ENCODE assay signal across 15 cellular contexts in the genomic region with DNA sequence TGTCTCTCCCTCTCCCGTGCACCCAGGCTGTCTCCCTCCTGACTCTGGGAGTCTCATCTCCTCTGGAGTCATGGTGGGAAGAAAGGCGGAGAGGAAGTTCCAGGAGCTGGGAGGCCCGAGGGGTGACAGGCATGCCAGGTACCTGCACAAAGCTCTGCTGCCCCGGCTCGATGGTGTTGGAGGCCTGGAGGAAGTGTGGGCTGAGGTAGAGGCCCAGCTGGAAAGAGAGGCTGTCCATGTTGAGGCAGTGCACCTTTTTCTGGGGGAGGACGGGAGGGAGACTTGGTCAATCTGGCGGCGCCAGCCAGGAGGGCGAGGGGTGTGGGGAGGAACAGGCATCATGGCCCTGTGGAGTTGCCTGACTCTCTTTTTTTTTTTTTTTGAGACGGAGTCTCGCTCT. TPM values are rescaled to one million over a fixed set of nuclear protein-coding genes. Genes with fewer than 3 reads are reported as not detected.
DNase-seq lines count a peak whose midpoint lies in the region; ATAC-seq and TF ChIP-seq lines count a peak whose summit lies in the region.
"Had no signal": no experiment of that assay in that cellular context is flagged by ENCODE, and none has a peak within 500 bp of the region (broad histone marks: within the 10 kb centered on the region; RNA-seq: fewer than 3 reads in every experiment).

No MANE protein-coding gene starts in this region.

- no peaks in the 10 kb centered on the region for H3K27me3 ChIP-seq in skeletal muscle tissue (ENCODE audit: control insufficient read depth in 3 of 3, insufficient read depth in 3 of 3, low read length in 3 of 3)
- H3K27me3 ChIP-seq: BLaER1 treated with 17β-estradiol and CSF1 and Interleukin-3, amounts not matched to agents 10 nM and 100 nM had no signal

- no peaks in the 10 kb centered on the region for H3K27me3 Mint-ChIP-seq in activated CD4-positive, alpha-beta T cell treated with anti-CD3 and anti-CD28 coated beads, Interleukin-2, amount 10 ng/mL, durations not matched to agents 7 days and 5 days
- no peaks in the 10 kb centered on the region for H3K27me3 Mint-ChIP-seq in activated CD4-positive, alpha-beta memory T cell treated with anti-CD3 and anti-CD28 coated beads, Interleukin-2, amount 10 ng/mL, durations not matched to agents 7 days and 5 days

- H3K9me3 Mint-ChIP-seq in activated CD4-positive, alpha-beta T cell treated with anti-CD3 and anti-CD28 coated beads, Interleukin-2, amount 10 ng/mL, durations not matched to agents 7 days and 5 days: no peaks in the 10 kb centered on the region
- H3K9me3 Mint-ChIP-seq in activated CD4-positive, alpha-beta memory T cell treated with anti-CD3 and anti-CD28 coated beads, Interleukin-2, amount 10 ng/mL, durations not matched to agents 7 days and 5 days: no peaks in the 10 kb centered on the region

- no peaks in the 10 kb centered on the region for H3K9me3 ChIP-seq in skeletal muscle tissue (ENCODE audit: control insufficient read depth in 3 of 3, low read length in 3 of 3)
- H3K9me3 ChIP-seq: BLaER1 treated with 17β-estradiol and CSF1 and Interleukin-3, amounts not matched to agents 10 nM and 100 nM had no signal

- peaks cover 14 to 27% (median 23%) of the 10 kb centered on the region in 3 donors for H3K4me1 ChIP-seq in skeletal muscle tissue (ENCODE audit: control insufficient read depth in 3 of 3, insufficient read depth in 3 of 3, low read length in 3 of 3)

- no peak for DNase-seq in activated CD4-positive, alpha-beta T cell treated with anti-CD3 and anti-CD28 coated beads, Interleukin-2, amount 10 ng/mL, durations not matched to agents 7 days and 5 days
- no peak for DNase-seq in activated CD4-positive, alpha-beta T cell treated with anti-CD3 and anti-CD28 coated beads, Interleukin-2, amount 50 U/mL, for 48 hours
- DNase-seq in RWPE1 (ENCODE audit: low spot score) (no peak), left colon (no peak)
- DNase-seq in NK-92 treated with Interleukin-12 subunit alpha and Interleukin-12 subunit beta, amount 100 ng/mL, for 24 hours (lab: John Stamatoyannopoulos, UW): no peak
- DNase-seq in activated CD4-positive, alpha-beta memory T cell treated with anti-CD3 and anti-CD28 coated beads, Interleukin-2, amount 10 ng/mL, durations not matched to agents 7 days and 5 days: no peak
- DNase-seq: 8988T, NCI-H1092, SHP77 treated with DMSO at 0.1 percent for 48 hours had no signal

- intact Hi-C loops in left colon (cut with DNase I, micrococcal nuclease): no loop called here

- peaks cover 11% of the 10 kb centered on the region for H3K36me3 Mint-ChIP-seq in activated CD4-positive, alpha-beta T cell treated with anti-CD3 and anti-CD28 coated beads, Interleukin-2, amount 10 ng/mL, durations not matched to agents 7 days and 5 days (ENCODE audit: low read depth)
- peaks cover 15% of the 10 kb centered on the region for H3K36me3 Mint-ChIP-seq in activated CD4-positive, alpha-beta memory T cell treated with anti-CD3 and anti-CD28 coated beads, Interleukin-2, amount 10 ng/mL, durations not matched to agents 7 days and 5 days (ENCODE audit: low read depth)

- CTCF ChIA-PET in activated CD4-positive, alpha-beta T cell treated with anti-CD3 and anti-CD28 coated beads, Interleukin-2, amount 10 ng/mL, durations not matched to agents 7 days and 5 days (lab: Charles Lee): interaction anchor here (0.5 kb wide), 1 partner anchor 52 kb away, joined by 3 read pairs; no protein-coding TSS in a partner anchor
- CTCF ChIA-PET in RWPE1 (lab: Yijun Ruan, JAX): interaction anchor here (1.4 to 2.1 kb wide), 2 partner anchors 14 to 51 kb away, joined by 3 to 10 read pairs; no protein-coding TSS in a partner anchor
- CTCF ChIA-PET in activated CD4-positive, alpha-beta memory T cell treated with anti-CD3 and anti-CD28 coated beads, Interleukin-2, amount 10 ng/mL, durations not matched to agents 7 days and 5 days (lab: Charles Lee): no interaction called here

- H3K4me3 ChIP-seq in skeletal muscle tissue (ENCODE audit: low read length in 3 of 3): no peak overlapping the region
- H3K4me3 ChIP-seq: BLaER1 treated with 17β-estradiol and CSF1 and Interleukin-3, amounts not matched to agents 10 nM and 100 nM had no signal

- H3K27ac ChIP-seq in RWPE1: peak overlapping the region; percentile 68
- peak overlapping the region; percentile 64 for H3K27ac ChIP-seq in skeletal muscle tissue (ENCODE audit: low read depth, low read length)
- H3K27ac ChIP-seq: KMS-11 had no signal

- TF ChIP-seq CTCF in RWPE1 (conservative IDR thresholded peaks at IDR 0.05; ENCODE audit: low read depth): no peak

- H3K4me1 Mint-ChIP-seq in activated CD4-positive, alpha-beta T cell treated with anti-CD3 and anti-CD28 coated beads, Interleukin-2, amount 10 ng/mL, durations not matched to agents 7 days and 5 days: no peaks in the 10 kb centered on the region
- no peaks in the 10 kb centered on the region for H3K4me1 Mint-ChIP-seq in activated CD4-positive, alpha-beta memory T cell treated with anti-CD3 and anti-CD28 coated beads, Interleukin-2, amount 10 ng/mL, durations not matched to agents 7 days and 5 days

- H3K9ac ChIP-seq in skeletal muscle tissue (ENCODE audit: low read depth in 1 of 3, low read length in 3 of 3): peak overlapping the region in 1 of 3 donors; percentile 60
- H3K9ac ChIP-seq: KMS-11 had no signal

- ATAC-seq in left colon: peak; percentile 5
- ATAC-seq in GM21619 (IDR thresholded peaks at IDR 0.05; ENCODE audit: unreplicated experiment): no peak
- ATAC-seq: Panc1 had no signal

- H3K4me3 Mint-ChIP-seq in activated CD4-positive, alpha-beta T cell treated with anti-CD3 and anti-CD28 coated beads, Interleukin-2, amount 10 ng/mL, durations not matched to agents 7 days and 5 days: no peak overlapping the region
- no peak overlapping the region for H3K4me3 Mint-ChIP-seq in activated CD4-positive, alpha-beta memory T cell treated with anti-CD3 and anti-CD28 coated beads, Interleukin-2, amount 10 ng/mL, durations not matched to agents 7 days and 5 days

- peak overlapping the region; percentile 33 for H3K27ac Mint-ChIP-seq in activated CD4-positive, alpha-beta T cell treated with anti-CD3 and anti-CD28 coated beads, Interleukin-2, amount 10 ng/mL, durations not matched to agents 7 days and 5 days
- no peak overlapping the region for H3K27ac Mint-ChIP-seq in activated CD4-positive, alpha-beta memory T cell treated with anti-CD3 and anti-CD28 coated beads, Interleukin-2, amount 10 ng/mL, durations not matched to agents 7 days and 5 days

- POLR2A ChIA-PET in activated CD4-positive, alpha-beta T cell treated with anti-CD3 and anti-CD28 coated beads, Interleukin-2, amount 10 ng/mL, durations not matched to agents 7 days and 5 days (lab: Charles Lee): interaction anchor here (0.7 kb wide), 1 partner anchor 71 kb away, joined by 7 read pairs; no protein-coding TSS in a partner anchor
- POLR2A ChIA-PET in RWPE1 (lab: Yijun Ruan, JAX; ENCODE audit: low non-redundant PET): interaction anchor here (0.7 kb wide), 2 partner anchors 17 to 34 kb away, joined by 3 read pairs; no protein-coding TSS in a partner anchor
- POLR2A ChIA-PET in activated CD4-positive, alpha-beta memory T cell treated with anti-CD3 and anti-CD28 coated beads, Interleukin-2, amount 10 ng/mL, durations not matched to agents 7 days and 5 days (lab: Charles Lee): interaction anchor here (1.1 kb wide), 1 partner anchor 15 kb away, joined by 3 read pairs; the partner anchor contains the start of gene FPGS

- peaks cover 34 to 56% (median 55%) of the 10 kb centered on the region in 3 donors for H3K36me3 ChIP-seq in skeletal muscle tissue (ENCODE audit: control insufficient read depth in 3 of 3, insufficient read depth in 3 of 3, low read length in 3 of 3)

RNA-seq across cellular contexts. Expression of gene FPGS, which starts 15.9 kb away (rescaled TPM):
- total RNA-seq in activated CD4-positive, alpha-beta T cell treated with anti-CD3 and anti-CD28 coated beads, Interleukin-2, amount 10 ng/mL, durations not matched to agents 7 days and 5 days: 10 to 100 TPM; 66.7 to 78.1 TPM
- total RNA-seq in left colon (10 to 100 TPM; 31.4 to 47.0 TPM), skeletal muscle tissue (41.2 TPM)
- total RNA-seq in activated CD4-positive, alpha-beta memory T cell treated with anti-CD3 and anti-CD28 coated beads, Interleukin-2, amount 10 ng/mL, durations not matched to agents 7 days and 5 days: 10 to 100 TPM; 65.6 to 65.8 TPM

RNA-seq across cellular contexts. Expression of gene CDK9, which starts 32.7 kb away (rescaled TPM):
- 100 to 1,000 TPM in 1 of 2 experiments, 10 to 100 TPM in 1; 99.4 to 110 TPM for total RNA-seq in activated CD4-positive, alpha-beta T cell treated with anti-CD3 and anti-CD28 coated beads, Interleukin-2, amount 10 ng/mL, durations not matched to agents 7 days and 5 days
- total RNA-seq in left colon (10 to 100 TPM; 70.4 to 87.4 TPM), skeletal muscle tissue (33.4 TPM)
- total RNA-seq in activated CD4-positive, alpha-beta memory T cell treated with anti-CD3 and anti-CD28 coated beads, Interleukin-2, amount 10 ng/mL, durations not matched to agents 7 days and 5 days: 100 to 1,000 TPM; 112 to 115 TPM

RNA-seq across cellular contexts. Expression of gene ENG, which starts 35.9 kb away (rescaled TPM):
- 10 to 100 TPM; 17.2 to 17.3 TPM for total RNA-seq in activated CD4-positive, alpha-beta T cell treated with anti-CD3 and anti-CD28 coated beads, Interleukin-2, amount 10 ng/mL, durations not matched to agents 7 days and 5 days
- total RNA-seq in left colon: 10 to 100 TPM; 15.1 to 26.5 TPM
- 9.4 TPM for total RNA-seq in skeletal muscle tissue
- total RNA-seq in activated CD4-positive, alpha-beta memory T cell treated with anti-CD3 and anti-CD28 coated beads, Interleukin-2, amount 10 ng/mL, durations not matched to agents 7 days and 5 days: 10 to 100 TPM; 13.1 to 14.1 TPM

RNA-seq across cellular contexts. Expression of gene SH2D3C, which starts 40.1 kb away (rescaled TPM):
- total RNA-seq in activated CD4-positive, alpha-beta T cell treated with anti-CD3 and anti-CD28 coated beads, Interleukin-2, amount 10 ng/mL, durations not matched to agents 7 days and 5 days: 10 to 100 TPM; 67.9 to 71.4 TPM
- 1 to 10 TPM; 2.8 to 3.1 TPM for total RNA-seq in left colon
- total RNA-seq in skeletal muscle tissue: 15.1 TPM
- 10 to 100 TPM; 80.8 to 81.9 TPM for total RNA-seq in activated CD4-positive, alpha-beta memory T cell treated with anti-CD3 and anti-CD28 coated beads, Interleukin-2, amount 10 ng/mL, durations not matched to agents 7 days and 5 days
- total RNA-seq: MCF 10A had no signal

RNA-seq across cellular contexts. Expression of gene AK1, which starts 58.9 kb away (rescaled TPM):
- 10 to 100 TPM; 53.7 to 62.3 TPM for total RNA-seq in activated CD4-positive, alpha-beta T cell treated with anti-CD3 and anti-CD28 coated beads, Interleukin-2, amount 10 ng/mL, durations not matched to agents 7 days and 5 days
- 100 to 1,000 TPM; 114 to 141 TPM for total RNA-seq in left colon
- 359 TPM for total RNA-seq in skeletal muscle tissue
- total RNA-seq in activated CD4-positive, alpha-beta memory T cell treated with anti-CD3 and anti-CD28 coated beads, Interleukin-2, amount 10 ng/mL, durations not matched to agents 7 days and 5 days: 10 to 100 TPM; 80.9 to 81.9 TPM
